In genomic region chr1:223363057-223363855, GRCh38 we compare ENCODE assay signal across 8 cellular contexts. TPM values are rescaled to one million over a fixed set of nuclear protein-coding genes. Genes with fewer than 3 reads are reported as not detected.
DNase-seq lines count a peak whose midpoint lies in the region; ATAC-seq and TF ChIP-seq lines count a peak whose summit lies in the region.

No MANE protein-coding gene starts in this region.

- no peaks in the 10 kb centered on the region for H3K9me3 Mint-ChIP-seq in chondrocyte (ENCODE audit: low read depth)
- H3K9me3 Mint-ChIP-seq in stimulated activated naive B cell treated with anti-CD40 and anti-IgM and Interleukin-4, amounts not matched to agents 10 μg/mL and 1 μg/mL and 100 μg/mL, for 72 hours, result no peaks in the 10 kb centered on the region

- H3K4me1 Mint-ChIP-seq in chondrocyte (ENCODE audit: low read depth), result peaks cover 14% of the 10 kb centered on the region
- peaks cover 11 to 20% of the 10 kb centered on the region in 2 donors for H3K4me1 Mint-ChIP-seq in stimulated activated naive B cell treated with anti-CD40 and anti-IgM and Interleukin-4, amounts not matched to agents 10 μg/mL and 1 μg/mL and 100 μg/mL, for 72 hours

- peak overlapping the region; percentile 31 to 43 for H3K4me3 ChIP-seq in left lung

- no peaks in the 10 kb centered on the region for H3K36me3 ChIP-seq in left lung

- no peak overlapping the region for H3K27ac ChIP-seq in left lung

- intact Hi-C loops in left lung (cut with DNase I), result no loop called here

- H3K4me3 Mint-ChIP-seq in chondrocyte (ENCODE audit: unreplicated experiment), result peak overlapping the region; percentile 73
- H3K4me3 Mint-ChIP-seq in stimulated activated naive B cell treated with anti-CD40 and anti-IgM and Interleukin-4, amounts not matched to agents 10 μg/mL and 1 μg/mL and 100 μg/mL, for 72 hours, result peak overlapping the region; percentile 78 to 84

- H3K27me3 Mint-ChIP-seq in chondrocyte (ENCODE audit: low read depth), result peaks cover 55% of the 10 kb centered on the region
- peaks cover 44 to 68% of the 10 kb centered on the region in 2 donors for H3K27me3 Mint-ChIP-seq in stimulated activated naive B cell treated with anti-CD40 and anti-IgM and Interleukin-4, amounts not matched to agents 10 μg/mL and 1 μg/mL and 100 μg/mL, for 72 hours

- no peaks in the 10 kb centered on the region for H3K36me3 Mint-ChIP-seq in chondrocyte (ENCODE audit: low read depth)
- no peaks in the 10 kb centered on the region for H3K36me3 Mint-ChIP-seq in stimulated activated naive B cell treated with anti-CD40 and anti-IgM and Interleukin-4, amounts not matched to agents 10 μg/mL and 1 μg/mL and 100 μg/mL, for 72 hours

- H3K27ac Mint-ChIP-seq in chondrocyte (ENCODE audit: unreplicated experiment), result no peak overlapping the region
- no peak overlapping the region for H3K27ac Mint-ChIP-seq in stimulated activated naive B cell treated with anti-CD40 and anti-IgM and Interleukin-4, amounts not matched to agents 10 μg/mL and 1 μg/mL and 100 μg/mL, for 72 hours

- no peaks in the 10 kb centered on the region for H3K9me3 ChIP-seq in left lung

- peak; percentile 47 for ATAC-seq in left lung
- ATAC-seq in stimulated activated naive B cell treated with anti-CD40 and anti-IgM and Interleukin-4, amounts not matched to agents 10 μg/mL and 1 μg/mL and 100 μg/mL, for 72 hours (replicated peaks), result peak; percentile 33 to 49

- H3K4me1 ChIP-seq in left lung, result peaks cover 15 to 19% of the 10 kb centered on the region in 2 donors

- DNase-seq in NCI-H82 (lab: John Stamatoyannopoulos, UW) (peak; percentile 65), NCI-H82 treated with DMSO at 0.1 percent for 48 hours (lab: John Stamatoyannopoulos, UW; ENCODE audit: unreplicated experiment) (no peak), T-helper 2 cell (peak in 4 of 5 experiments; percentile 9 to 19 (median 12)), chondrocyte (ENCODE audit: low spot score) (no peak), left lung (peak; percentile 35 to 79), Ammon's horn (ENCODE audit: low spot score) (no peak), NCI-H1048 (lab: John Stamatoyannopoulos, UW) (no peak)
- DNase-seq in stimulated activated naive B cell treated with anti-CD40 and anti-IgM and Interleukin-4, amounts not matched to agents 10 μg/mL and 1 μg/mL and 100 μg/mL, for 72 hours, result no peak

- peaks cover 15 to 76% of the 10 kb centered on the region in 2 donors for H3K27me3 ChIP-seq in left lung

- TF ChIP-seq CTCF in chondrocyte (IDR thresholded peaks at IDR 0.05), result no peak
- no peak for TF ChIP-seq CTCF in left lung (IDR thresholded peaks at IDR 0.05)

RNA-seq across cellular contexts. Expression of gene SUSD4, which starts 0.7 kb away (rescaled TPM):
- 0.42 to 0.87 TPM (median 0.85 TPM) in 3 replicates for total RNA-seq in chondrocyte
- 1 to 10 TPM; 2.0 to 3.9 TPM for total RNA-seq in left lung

RNA-seq across cellular contexts. Expression of gene CCDC185, which starts 30.0 kb away (rescaled TPM):
- total RNA-seq in chondrocyte (not detected in 3 replicates), left lung (not detected)

Comparison
In these comparisons a context has a peak if more than half of its experiments do, and no peak if none do; other contexts are left out.
1. DNase-seq: peak in NCI-H82 (single experiment), T-helper 2 cell (4 of 5) and left lung (2 of 2); none in NCI-H82 treated with DMSO at 0.1 percent for 48 hours (single experiment), chondrocyte (single experiment), stimulated activated naive B cell treated with anti-CD40 and anti-IgM and Interleukin-4, amounts not matched to agents 10 μg/mL and 1 μg/mL and 100 μg/mL, for 72 hours (single experiment), Ammon's horn (single experiment) and NCI-H1048 (single experiment).